8 cellular contexts compared by ENCODE assay signal in genomic region chr1:207962716-207963428, GRCh38. TPM values are rescaled to one million over a fixed set of nuclear protein-coding genes. Genes with fewer than 3 reads are reported as not detected.
DNase-seq lines count a peak whose midpoint lies in the region; ATAC-seq, FAIRE-seq and TF ChIP-seq lines count a peak whose summit lies in the region.

No MANE protein-coding gene starts in this region.

- 51% methylated on average over 24 of the region's 33 CpGs; no CpG with 5 or more reads in 1 of the 2 experiments for WGBS in IMR-90 (ENCODE audit: extremely low coverage in 2 of 2, insufficient read length in 1 of 2), 2 experiments

- DNase-seq in Calu3: peak; percentile 31
- DNase-seq in IMR-90: no peak
- peak; percentile 64 for DNase-seq in left cardiac atrium
- peak in 9 of 10 donors; percentile 29 to 93 (median 44) for DNase-seq in posterior cingulate gyrus
- DNase-seq in D721Med (ENCODE audit: insufficient read length, low spot score): no peak
- DNase-seq in NCI-H1105 treated with DMSO at 0.1 percent for 48 hours (lab: John Stamatoyannopoulos, UW): no peak

- H3K4ac ChIP-seq in IMR-90 (ENCODE audit: low read depth, low read length): peak overlapping the region; percentile 85

- H3K4me2 ChIP-seq in IMR-90 (ENCODE audit: low read depth, low read length): peak overlapping the region; percentile 70

- no peak for FAIRE-seq in D721Med (lab: Jason Lieb, UNC)

- H3K27me3 Mint-ChIP-seq in Calu3 (ENCODE audit: unreplicated experiment): peaks cover 14% of the 10 kb centered on the region
- H3K27me3 Mint-ChIP-seq in activated naive CD8-positive, alpha-beta T cell: peaks cover 12% of the 10 kb centered on the region

- peaks cover 22% of the 10 kb centered on the region for H3K4me1 Mint-ChIP-seq in Calu3 (ENCODE audit: low read depth, unreplicated experiment)
- peaks cover 9% of the 10 kb centered on the region for H3K4me1 Mint-ChIP-seq in activated naive CD8-positive, alpha-beta T cell (ENCODE audit: low read depth)

- no peak overlapping the region for H2BK20ac ChIP-seq in IMR-90 (ENCODE audit: low read depth, low read length)

- TSS peak; percentile 97 for BruUV-seq in Calu3 (replicated peaks; lab: Mats Ljungman, UMichigan)
- no TSS peak for BruUV-seq in IMR-90 (replicated peaks; lab: Mats Ljungman, UMichigan)

- CTCF ChIA-PET in Calu3 (lab: Charles Lee) (interaction anchor here (0.6 to 2.9 kb wide), 26 partner anchors 10 to 289 kb away, joined by 3 to 54 read pairs (median 5); no protein-coding TSS in a partner anchor), IMR-90 (lab: Yijun Ruan, JAX) (interaction anchor here (0.6 to 5.4 kb wide), 13 partner anchors 11 to 273 kb away, joined by 3 to 69 read pairs (median 3); no protein-coding TSS in a partner anchor)

- no peak for TF ChIP-seq CTCF in Calu3 (IDR thresholded peaks at IDR 0.05; ENCODE audit: unreplicated experiment)
- no peak for TF ChIP-seq CTCF in IMR-90 (conservative IDR thresholded peaks at IDR 0.05; ENCODE audit: low read depth, low read length)
- TF ChIP-seq CTCF in D721Med (IDR thresholded peaks at IDR 0.05; ENCODE audit: insufficient read depth, missing control alignments): no peak

- H3K18ac ChIP-seq in IMR-90 (ENCODE audit: low read depth, low read length): peak overlapping the region; percentile 30; the same call in 1 of the 2 replicates

- H3K27me3 ChIP-seq in IMR-90 (ENCODE audit: control insufficient read depth, insufficient read depth, low read length): peaks cover 10% of the 10 kb centered on the region

- H3K4me3 ChIP-seq in IMR-90 (ENCODE audit: insufficient read depth, low read depth, low read length): peak overlapping the region; percentile 45

- H3K14ac ChIP-seq in IMR-90 (replicated peaks; ENCODE audit: low read depth, low read length): peak overlapping the region; percentile 88

- intact Hi-C loops in Calu3 (cut with micrococcal nuclease; ENCODE audit: unreplicated experiment) (loop anchor here (1.0 kb wide), 3 partner anchors 66 to 135 kb away; no protein-coding TSS in a partner anchor), IMR-90 (cut with micrococcal nuclease) (loop anchor here (1.0 kb wide), 2 partner anchors 78 to 135 kb away; no protein-coding TSS in a partner anchor), left cardiac atrium (cut with DNase I) (loop anchor here (5.0 kb wide), 2 partner anchors 76 to 136 kb away; no protein-coding TSS in a partner anchor), posterior cingulate gyrus (cut with DNase I) (loop anchor here (1.0 to 5.0 kb wide), 3 partner anchors 66 to 136 kb away; no protein-coding TSS in a partner anchor)

- peaks cover 0 to 6% of the 10 kb centered on the region in 2 experiments; a peak in 1 of 4 replicates for H3K79me1 ChIP-seq in IMR-90 (ENCODE audit: low read depth in 1 of 2, low read length in 2 of 2)

- H3K9me1 ChIP-seq in IMR-90 (ENCODE audit: insufficient read depth, low read length): peaks cover 4% of the 10 kb centered on the region; the same call in 1 of the 2 replicates

- POLR2A ChIA-PET in IMR-90 (lab: Charles Lee; ENCODE audit: unreplicated experiment): interaction anchor here (0.6 to 1.9 kb wide), 2 partner anchors 77 to 94 kb away, joined by 4 to 10 read pairs; no protein-coding TSS in a partner anchor

- peak overlapping the region; percentile 62 for H2AK5ac ChIP-seq in IMR-90 (ENCODE audit: low read depth, low read length)

- no peak for TF ChIP-seq RAD21 in IMR-90 (IDR thresholded peaks at IDR 0.05; ENCODE audit: low read length)

- in situ Hi-C loops in IMR-90 (cut with MboI; ENCODE audit: low sequenced_read_pairs): loop anchor here (10.0 kb wide), 1 partner anchor 138 kb away; no protein-coding TSS in a partner anchor

- ATAC-seq in GM19468 (IDR thresholded peaks at IDR 0.05; ENCODE audit: extremely low read depth, unreplicated experiment) (peak; percentile 3), IMR-90 (ENCODE audit: low read depth) (peak; percentile 30), left cardiac atrium (peak; percentile 14 to 24)

- peak overlapping the region; percentile 66 for H3K27ac ChIP-seq in IMR-90 (ENCODE audit: insufficient read depth, low read length)

- H3K9ac ChIP-seq in IMR-90 (ENCODE audit: low read depth, low read length): peak overlapping the region; percentile 74

- peak overlapping the region; percentile 93 for H2AK9ac ChIP-seq in IMR-90 (replicated peaks; ENCODE audit: low read depth, low read length, poor library complexity)

- peak overlapping the region; percentile 53 for H3K27ac Mint-ChIP-seq in Calu3 (ENCODE audit: unreplicated experiment)
- H3K27ac Mint-ChIP-seq in activated naive CD8-positive, alpha-beta T cell: peak overlapping the region; percentile 34

- no peak overlapping the region for H2BK15ac ChIP-seq in IMR-90 (ENCODE audit: low read depth, low read length)

- dilution Hi-C loops in IMR-90 (cut with HindIII; ENCODE audit: low sequenced_read_pairs, unreplicated experiment): no loop called here

- peak overlapping the region; percentile 72 for H3K4me3 Mint-ChIP-seq in Calu3 (ENCODE audit: low read depth, unreplicated experiment)
- H3K4me3 Mint-ChIP-seq in activated naive CD8-positive, alpha-beta T cell: peak overlapping the region; percentile 83

- no peak for TF ChIP-seq POLR2A in IMR-90 (IDR thresholded peaks at IDR 0.05; ENCODE audit: low read depth, low read length)

- H4K8ac ChIP-seq in IMR-90 (ENCODE audit: low read depth in 2 of 2, low read length in 2 of 2): peak overlapping the region; percentile 97 to 99

- peak overlapping the region; percentile 98 for H2AFZ ChIP-seq in IMR-90 (replicated peaks; ENCODE audit: low read length, poor library complexity)

- peaks cover 20% of the 10 kb centered on the region for H3K36me3 Mint-ChIP-seq in Calu3 (ENCODE audit: insufficient read depth, unreplicated experiment)
- no peaks in the 10 kb centered on the region for H3K36me3 Mint-ChIP-seq in activated naive CD8-positive, alpha-beta T cell

- H3K36me3 ChIP-seq in IMR-90 (ENCODE audit: control insufficient read depth, insufficient read depth, low read length): no peaks in the 10 kb centered on the region

- H3K56ac ChIP-seq in IMR-90 (ENCODE audit: extremely low read depth, insufficient read depth, low read length): no peak overlapping the region; the same call in 1 of the 2 replicates

- peaks cover 3% of the 10 kb centered on the region for H3K4me1 ChIP-seq in IMR-90 (ENCODE audit: control insufficient read depth, insufficient read depth, low read length)

- H2BK5ac ChIP-seq in IMR-90 (ENCODE audit: low read depth, low read length, poor library complexity, severe bottlenecking): peak overlapping the region; percentile 64

- H4K20me1 ChIP-seq in IMR-90 (ENCODE audit: insufficient read depth, low read length): no peaks in the 10 kb centered on the region

- peak overlapping the region; percentile 79 for H4K91ac ChIP-seq in IMR-90 (ENCODE audit: insufficient read depth, low read depth, low read length)

- H3K23ac ChIP-seq in IMR-90 (ENCODE audit: low read depth, low read length): peak overlapping the region; percentile 84

- no peaks in the 10 kb centered on the region for H3K9me3 ChIP-seq in IMR-90 (ENCODE audit: control insufficient read depth, insufficient read depth, low read length)

- H3K9me3 Mint-ChIP-seq in Calu3 (ENCODE audit: low read depth, unreplicated experiment): no peaks in the 10 kb centered on the region
- H3K9me3 Mint-ChIP-seq in activated naive CD8-positive, alpha-beta T cell (ENCODE audit: low read depth): no peaks in the 10 kb centered on the region

- peak overlapping the region; percentile 69 for H4K5ac ChIP-seq in IMR-90 (ENCODE audit: low read depth, low read length)

- H2BK120ac ChIP-seq in IMR-90 (ENCODE audit: low read depth, low read length): peak overlapping the region; percentile 64

TF ChIP-seq in IMR-90, 13 proteins besides CTCF, POLR2A, EP300 and RAD21:
- no peak for TF ChIP-seq ELK1 (IDR thresholded peaks at IDR 0.05; ENCODE audit: borderline replicate concordance, low read depth, low read length)
- TF ChIP-seq NFE2L2 (IDR thresholded peaks at IDR 0.05; ENCODE audit: low read depth, low read length): no peak
- no peak for TF ChIP-seq CHD1 (IDR thresholded peaks at IDR 0.05; ENCODE audit: low read depth, low read length)
- no peak for TF ChIP-seq USF2 (IDR thresholded peaks at IDR 0.05; ENCODE audit: low read depth, low read length)
- no peak for TF ChIP-seq RCOR1 (IDR thresholded peaks at IDR 0.05; ENCODE audit: insufficient replicate concordance, low read length)
- no peak for TF ChIP-seq CEBPB (IDR thresholded peaks at IDR 0.05; ENCODE audit: low read depth, low read length)
- no peak for TF ChIP-seq MXI1 (IDR thresholded peaks at IDR 0.05; ENCODE audit: borderline replicate concordance, low read depth, low read length)
- no peak for TF ChIP-seq SMC3 (IDR thresholded peaks at IDR 0.05; ENCODE audit: low read depth, low read length)
- no peak for TF ChIP-seq MAZ (IDR thresholded peaks at IDR 0.05; ENCODE audit: borderline replicate concordance, low read depth, low read length)

RNA-seq across cellular contexts. Expression of gene CD34, which starts 51.9 kb away (rescaled TPM):
- total RNA-seq in Calu3 (2022) (0.24 and 0.34 TPM in 2 replicates), IMR-90 (2012; rRNA removed) (under 0.01 TPM in 1 of 2 replicates, not detected in the other), left cardiac atrium (100 to 1,000 TPM; 101 to 115 TPM)
- polyA plus RNA-seq in IMR-90 (2012; rRNA removed): 0.14 and 0.16 TPM in 2 replicates
- polyA plus RNA-seq in IMR-90 (2012; cell fraction: cytosol; rRNA removed): 0.10 and 0.11 TPM in 2 replicates
- 0.04 and 0.10 TPM in 2 replicates for polyA plus RNA-seq in IMR-90 (2012; cell fraction: nucleus; rRNA removed; ENCODE audit: low replicate concordance)

Comparison
In these comparisons a context has a peak if more than half of its experiments do, and no peak if none do; other contexts are left out.
1. DNase-seq: peak in Calu3 (single experiment), left cardiac atrium (single experiment) and posterior cingulate gyrus (9 of 10); none in IMR-90 (single experiment), D721Med (single experiment) and NCI-H1105 treated with DMSO at 0.1 percent for 48 hours (single experiment).
2. RNA of gene CD34, which starts 51.9 kb away (total RNA-seq): 101 to 115 TPM in left cardiac atrium; 0.24 to 0.34 TPM in Calu3 and under 0.01 TPM in IMR-90; every median in the first group is over 10 times any median in the second.
3. Peak in every context shown above with its lines, with median percentiles within 50 percentile points of each other: ATAC-seq.